In the genomic region with DNA sequence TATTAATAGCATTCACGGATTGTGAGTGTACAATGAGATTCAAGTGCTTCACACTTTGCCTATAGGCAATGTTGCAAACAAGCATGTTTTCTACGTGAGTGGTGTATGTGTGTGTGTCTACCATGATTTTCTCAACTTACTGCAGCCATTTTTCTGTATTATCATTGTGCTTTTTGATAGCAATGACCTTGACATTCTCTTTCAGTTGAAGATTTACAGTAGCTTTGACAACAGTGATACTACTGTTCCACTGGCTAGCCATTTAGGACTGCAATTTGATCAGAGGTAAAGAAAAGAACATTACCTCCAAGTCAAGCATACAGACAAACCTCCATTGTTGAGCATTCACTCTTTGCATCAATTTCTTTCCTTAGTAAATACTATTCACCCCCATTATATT, we compare ENCODE assay signal across 35 cellular contexts.
"Had no signal": no experiment of that assay in that cellular context is flagged by ENCODE, and none has a peak within 500 bp of the region (broad histone marks: within the 10 kb centered on the region; RNA-seq: fewer than 3 reads in every experiment).

No MANE protein-coding gene starts in this region.

- H3K27ac Mint-ChIP-seq: activated B cell treated with CpG ODN at 0.5 μM for 24 hours; activated CD4-positive, alpha-beta memory T cell treated with anti-CD3 and anti-CD28 coated beads, Interleukin-2, amount 10 ng/mL, durations not matched to agents 7 days and 5 days; activated CD4-positive, alpha-beta T cell treated with anti-CD3 and anti-CD28 coated beads, Interleukin-2, amount 10 ng/mL, durations not matched to agents 7 days and 5 days; activated naive CD4-positive, alpha-beta T cell treated with anti-CD3 and anti-CD28 coated beads, Interleukin-2, amount 10 ng/mL, durations not matched to agents 7 days and 5 days; activated naive CD4-positive, alpha-beta T cell treated with anti-CD3 and anti-CD28 coated beads, Interleukin-2, amount 50 U/mL, for 72 hours; activated T-cell treated with anti-CD3 and anti-CD28 coated beads, Interleukin-2, amount 50 U/mL, for 24 hours; activated T-cell treated with anti-CD3 and anti-CD28 coated beads, Interleukin-2, amount 50 U/mL, for 72 hours; brain; effector memory CD8-positive, alpha-beta T cell; T-helper 17 cell; T-helper 2 cell treated with Interferon-gamma antibody and Interleukin-4, amounts not matched to agents 5 μg/mL and 100 μg/mL, for 36 hours had no signal

- H3K27me3 Mint-ChIP-seq: activated CD4-positive, alpha-beta memory T cell treated with anti-CD3 and anti-CD28 coated beads, Interleukin-2, amount 10 ng/mL, durations not matched to agents 7 days and 5 days; activated CD4-positive, alpha-beta T cell treated with anti-CD3 and anti-CD28 coated beads, Interleukin-2, amount 10 ng/mL, durations not matched to agents 7 days and 5 days; activated naive CD4-positive, alpha-beta T cell treated with anti-CD3 and anti-CD28 coated beads, Interleukin-2, amount 10 ng/mL, durations not matched to agents 7 days and 5 days; activated T-cell treated with anti-CD3 and anti-CD28 coated beads, Interleukin-2, amount 50 U/mL, for 24 hours; brain had no signal

- H3K4me3 ChIP-seq: breast epithelium, cardiac muscle cell, esophagus muscularis mucosa, gastrocnemius medialis, heart left ventricle had no signal

- H3K36me3 ChIP-seq: breast epithelium, cardiac muscle cell, esophagus muscularis mucosa, gastrocnemius medialis, heart left ventricle had no signal

- H3K36me3 Mint-ChIP-seq: activated naive CD4-positive, alpha-beta T cell treated with anti-CD3 and anti-CD28 coated beads, Interleukin-2, amount 10 ng/mL, durations not matched to agents 7 days and 5 days; brain had no signal

- ATAC-seq: activated CD4-positive, CD25-positive, alpha-beta regulatory T cell treated with anti-CD3 and anti-CD28 coated beads, Interleukin-2, amount 50 U/mL, for 24 hours; activated naive CD4-positive, alpha-beta T cell treated with anti-CD3 and anti-CD28 coated beads, Interleukin-2, amount 50 U/mL, for 72 hours; activated T-cell treated with anti-CD3 and anti-CD28 coated beads, Interleukin-2, amount 50 U/mL, for 72 hours; effector memory CD8-positive, alpha-beta T cell; foreskin keratinocyte; gastrocnemius medialis; heart left ventricle; T-helper 17 cell had no signal

- H3K4me3 Mint-ChIP-seq: activated B cell treated with CpG ODN at 0.5 μM for 24 hours; activated CD4-positive, alpha-beta memory T cell treated with anti-CD3 and anti-CD28 coated beads, Interleukin-2, amount 10 ng/mL, durations not matched to agents 7 days and 5 days; activated CD4-positive, alpha-beta T cell treated with anti-CD3 and anti-CD28 coated beads, Interleukin-2, amount 10 ng/mL, durations not matched to agents 7 days and 5 days; activated naive CD4-positive, alpha-beta T cell treated with anti-CD3 and anti-CD28 coated beads, Interleukin-2, amount 10 ng/mL, durations not matched to agents 7 days and 5 days; activated T-cell treated with anti-CD3 and anti-CD28 coated beads, Interleukin-2, amount 50 U/mL, for 24 hours; activated T-cell treated with anti-CD3 and anti-CD28 coated beads, Interleukin-2, amount 50 U/mL, for 72 hours; brain; effector memory CD8-positive, alpha-beta T cell; T-helper 17 cell; T-helper 2 cell treated with Interferon-gamma antibody and Interleukin-4, amounts not matched to agents 5 μg/mL and 100 μg/mL, for 36 hours had no signal

- H3K9me3 ChIP-seq: breast epithelium, esophagus muscularis mucosa, gastrocnemius medialis, heart left ventricle had no signal

- DNase-seq: activated B cell treated with CpG ODN at 0.5 μM for 24 hours; activated CD4-positive, alpha-beta memory T cell treated with anti-CD3 and anti-CD28 coated beads, Interleukin-2, amount 10 ng/mL, durations not matched to agents 7 days and 5 days; activated CD4-positive, alpha-beta T cell treated with anti-CD3 and anti-CD28 coated beads, Interleukin-2, amount 10 ng/mL, durations not matched to agents 7 days and 5 days; activated CD4-positive, alpha-beta T cell treated with anti-CD3 and anti-CD28 coated beads, Interleukin-2, amount 50 U/mL, for 4 hours; activated CD8-positive, alpha-beta memory T cell treated with anti-CD3 and anti-CD28 coated beads, Interleukin-2, amount 50 U/mL, for 48 hours; activated gamma-delta T cell; activated naive CD4-positive, alpha-beta T cell; activated naive CD4-positive, alpha-beta T cell treated with anti-CD3 and anti-CD28 coated beads, Interleukin-2, amount 10 ng/mL, durations not matched to agents 7 days and 5 days; activated T-cell treated with anti-CD3 and anti-CD28 coated beads for 4 hours; activated T-cell treated with anti-CD3 and anti-CD28 coated beads, Interleukin-2, amount 50 U/mL, for 24 hours; activated T-cell treated with anti-CD3 and anti-CD28 coated beads, Interleukin-2, amount 50 U/mL, for 72 hours; amniotic stem cell; anterior cingulate cortex; central memory CD4-positive, alpha-beta T cell; cerebellar nuclear complex; cortex of kidney; dermis blood vessel endothelial cell; effector CD4-positive, alpha-beta T cell; effector memory CD8-positive, alpha-beta T cell; erythroblast; foreskin keratinocyte; gastrocnemius medialis; glutamatergic neuron; heart left ventricle; T-helper 1 cell; T-helper 17 cell; T1000; WERI-Rb-1 had no signal

- H3K9me3 Mint-ChIP-seq: activated B cell treated with CpG ODN at 0.5 μM for 24 hours; activated CD4-positive, alpha-beta memory T cell treated with anti-CD3 and anti-CD28 coated beads, Interleukin-2, amount 10 ng/mL, durations not matched to agents 7 days and 5 days; activated T-cell treated with anti-CD3 and anti-CD28 coated beads, Interleukin-2, amount 50 U/mL, for 24 hours; effector memory CD8-positive, alpha-beta T cell; T-helper 2 cell treated with Interferon-gamma antibody and Interleukin-4, amounts not matched to agents 5 μg/mL and 100 μg/mL, for 36 hours had no signal

- H3K4me1 Mint-ChIP-seq: activated B cell treated with CpG ODN at 0.5 μM for 24 hours; activated CD4-positive, alpha-beta memory T cell treated with anti-CD3 and anti-CD28 coated beads, Interleukin-2, amount 10 ng/mL, durations not matched to agents 7 days and 5 days; activated CD4-positive, alpha-beta T cell treated with anti-CD3 and anti-CD28 coated beads, Interleukin-2, amount 10 ng/mL, durations not matched to agents 7 days and 5 days; activated naive CD4-positive, alpha-beta T cell treated with anti-CD3 and anti-CD28 coated beads, Interleukin-2, amount 10 ng/mL, durations not matched to agents 7 days and 5 days; brain; T-helper 17 cell had no signal

- H3K27ac ChIP-seq: cardiac muscle cell, esophagus muscularis mucosa, foreskin keratinocyte, WERI-Rb-1 had no signal

- H3K4me1 ChIP-seq: breast epithelium, foreskin keratinocyte had no signal

- H3K27me3 ChIP-seq: breast epithelium, cardiac muscle cell, esophagus muscularis mucosa, foreskin keratinocyte, gastrocnemius medialis, heart left ventricle had no signal
